8 cellular contexts compared by ENCODE assay signal in genomic region chrX:130174051-130174704, GRCh38. TPM values are rescaled to one million over a fixed set of nuclear protein-coding genes. Genes with fewer than 3 reads are reported as not detected.
A peak's percentile ranks its signal among the peaks of the same experiment; 100 is the strongest.
DNase-seq lines count a peak whose midpoint lies in the region; ATAC-seq and TF ChIP-seq lines count a peak whose summit lies in the region.

No MANE protein-coding gene starts in this region.

- peak overlapping the region; percentile 95 for H3K4me2 ChIP-seq in DND-41 (ENCODE audit: insufficient read depth, low read length)

- H3K27me3 Mint-ChIP-seq in osteocyte (ENCODE audit: unreplicated experiment), result no peaks in the 10 kb centered on the region

- DNase-seq in DND-41, result no peak
- DNase-seq in Peyer's patch, result no peak
- DNase-seq in erythroblast (lab: John Stamatoyannopoulos, UW), result peak; percentile 26 to 43
- DNase-seq in osteocyte (ENCODE audit: extremely low spot score, unreplicated experiment), result peak; percentile 63
- no peak for DNase-seq in RPMI8226
- DNase-seq in NCI-H2196 (lab: John Stamatoyannopoulos, UW; ENCODE audit: unreplicated experiment), result no peak
- DNase-seq in SW480 (ENCODE audit: low spot score), result no peak

- H3K9me3 ChIP-seq in DND-41 (ENCODE audit: insufficient read depth, low read length, severe bottlenecking), result no peaks in the 10 kb centered on the region
- no peaks in the 10 kb centered on the region for H3K9me3 ChIP-seq in Peyer's patch

- H3K4me3 Mint-ChIP-seq in osteocyte (ENCODE audit: unreplicated experiment), result peak overlapping the region; percentile 10

- H3K9ac ChIP-seq in DND-41 (ENCODE audit: low read depth, low read length), result peak overlapping the region; percentile 90; the same call in 1 of the 2 replicates

- peaks cover 33% of the 10 kb centered on the region for H3K79me2 ChIP-seq in DND-41 (ENCODE audit: insufficient read depth, low read length)

- no peaks in the 10 kb centered on the region for H3K36me3 Mint-ChIP-seq in osteocyte (ENCODE audit: unreplicated experiment)

- peaks cover 27% of the 10 kb centered on the region for H3K4me1 Mint-ChIP-seq in osteocyte (ENCODE audit: unreplicated experiment)

- H3K4me1 ChIP-seq in DND-41 (ENCODE audit: insufficient read depth, low read length) (peaks cover 46% of the 10 kb centered on the region), Peyer's patch (peaks cover 0 to 4% (median 0%) of the 10 kb centered on the region in 4 donors)

- no peaks in the 10 kb centered on the region for H4K20me1 ChIP-seq in DND-41 (ENCODE audit: insufficient read depth, low read length)

- peak overlapping the region; percentile 92 for H3K27ac Mint-ChIP-seq in osteocyte (ENCODE audit: unreplicated experiment)

- H3K36me3 ChIP-seq in DND-41 (ENCODE audit: insufficient read depth, low read length), result no peaks in the 10 kb centered on the region; the same call in 1 of the 2 replicates
- H3K36me3 ChIP-seq in Peyer's patch, result no peaks in the 10 kb centered on the region

- H3K27me3 ChIP-seq in DND-41 (ENCODE audit: insufficient read depth, low read length, poor library complexity) (no peaks in the 10 kb centered on the region), Peyer's patch (no peaks in the 10 kb centered on the region)

- H3K27ac ChIP-seq in DND-41 (ENCODE audit: low read length), result peak overlapping the region; percentile 99; the same call in 1 of the 2 replicates
- H3K27ac ChIP-seq in Peyer's patch, result peak overlapping the region; percentile 53 to 77 (median 61)

- H2AFZ ChIP-seq in DND-41 (ENCODE audit: low read depth, low read length), result no peak overlapping the region

- TF ChIP-seq CTCF in DND-41 (IDR thresholded peaks at IDR 0.05; ENCODE audit: borderline replicate concordance, extremely low read depth, low read length, poor library complexity, severe bottlenecking) (no peak), Peyer's patch (IDR thresholded peaks at IDR 0.05) (no peak), osteocyte (IDR thresholded peaks at IDR 0.05) (no peak)

- peaks cover 6% of the 10 kb centered on the region for H3K9me3 Mint-ChIP-seq in osteocyte (ENCODE audit: unreplicated experiment)

- no peak for TF ChIP-seq POLR2A in Peyer's patch (IDR thresholded peaks at IDR 0.05)
- no peak for TF ChIP-seq POLR2A in erythroblast (IDR thresholded peaks at IDR 0.05; ENCODE audit: low read length)

- 0 out of 4 replicates have a peak overlapping the region, but pooled peaks of 1 of the 2 experiments have one; percentile 91 for H3K4me3 ChIP-seq in DND-41 (ENCODE audit: low read depth in 1 of 2, low read length in 2 of 2)
- H3K4me3 ChIP-seq in Peyer's patch, result peak overlapping the region in 1 of 4 donors; percentile 55

- ATAC-seq in DND-41 (ENCODE audit: insufficient read depth, low read depth), result no peak
- no peak for ATAC-seq in GM21360 (IDR thresholded peaks at IDR 0.05; ENCODE audit: unreplicated experiment)

RNA-seq across cellular contexts. Expression of gene RAB33A, which starts 2.4 kb away (rescaled TPM):
- 1 to 10 TPM in 1 of 4 donors, under 1 TPM in 2, not detected in 1; 0.67 to 1.3 (median 0.88) TPM for total RNA-seq in Peyer's patch
- 3.6 and 4.1 TPM in 2 replicates for total RNA-seq in osteocyte

RNA-seq across cellular contexts. Expression of gene AIFM1, which starts 8.5 kb away (rescaled TPM):
- 10 to 100 TPM; 16.5 to 44.9 (median 37.4) TPM for total RNA-seq in Peyer's patch
- total RNA-seq in osteocyte, result 27.7 and 31.2 TPM in 2 replicates

Comparison
In these comparisons a context has a peak if more than half of its experiments do, and no peak if none do; other contexts are left out.
1. DNase-seq: peak in erythroblast (2 of 2) and osteocyte (single experiment); none in DND-41 (single experiment), Peyer's patch (0 of 3), RPMI8226 (single experiment), NCI-H2196 (single experiment) and SW480 (single experiment).